ENCODE assay signal across 8 cellular contexts in the genomic region with DNA sequence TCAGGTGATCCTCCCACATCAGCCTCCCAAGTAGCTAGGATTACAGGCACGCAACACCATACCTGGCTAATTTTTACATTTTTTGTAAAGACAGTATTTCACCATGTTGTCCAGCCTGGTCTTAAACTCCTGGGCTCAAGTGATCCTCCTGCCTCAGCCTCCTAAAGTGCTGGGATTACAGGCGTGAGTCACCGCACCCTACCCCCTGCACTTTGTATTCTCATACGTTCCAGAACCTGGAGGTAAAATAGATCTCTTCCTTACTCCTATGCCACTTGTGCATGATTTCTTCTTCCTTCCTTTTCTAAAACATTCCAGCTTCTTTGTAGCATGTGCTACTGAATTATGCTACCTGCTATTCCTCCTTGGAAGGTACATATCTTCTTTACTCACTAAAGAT. TPM values are rescaled to one million over a fixed set of nuclear protein-coding genes. Genes with fewer than 3 reads are reported as not detected.
"Had no signal": no experiment of that assay in that cellular context is flagged by ENCODE, and none has a peak within 500 bp of the region (broad histone marks: within the 10 kb centered on the region; RNA-seq: fewer than 3 reads in every experiment).

No MANE protein-coding gene starts in this region.

RNA-seq across cellular contexts. Expression of a gene that starts 44.4 kb away (rescaled TPM):
- total RNA-seq: NCI-H460, OCI-LY7, PC-3, PC-9, RPMI7951, SJCRH30, SJSA1, SK-MEL-5 had no signal
